Comparison of ENCODE assay signal across 21 cellular contexts in the genomic region with DNA sequence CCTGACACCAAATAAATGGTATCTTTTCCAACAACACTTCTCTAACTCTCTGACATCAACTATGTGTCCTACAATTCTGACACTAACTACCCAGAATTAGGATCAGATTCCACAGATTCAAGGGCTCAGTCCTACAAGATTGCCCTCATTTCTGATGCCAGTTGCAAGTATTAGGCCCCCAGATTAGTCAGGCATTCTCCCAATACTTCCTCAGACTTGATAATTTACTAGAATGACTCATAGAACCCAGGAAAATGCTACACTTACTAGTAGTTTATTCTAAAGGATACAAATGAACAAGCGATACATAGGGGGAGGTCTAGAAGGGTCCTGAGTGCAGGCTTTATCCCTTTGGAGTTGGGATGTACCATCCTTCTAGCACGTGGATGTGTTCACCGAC.
"Had no signal": no experiment of that assay in that cellular context is flagged by ENCODE, and none has a peak within 500 bp of the region (broad histone marks: within the 10 kb centered on the region; RNA-seq: fewer than 3 reads in every experiment).

No MANE protein-coding gene starts in this region.

- H3K4me1 ChIP-seq: parathyroid adenoma, right atrium auricular region had no signal

- ATAC-seq: activated CD8-positive, alpha-beta T cell treated with anti-CD3 and anti-CD28 coated beads for 36 hours; activated naive CD4-positive, alpha-beta T cell treated with anti-CD3 and anti-CD28 coated beads, Interleukin-2, amount 50 U/mL, for 72 hours; activated T-cell treated with anti-CD3 and anti-CD28 coated beads, Interleukin-2, amount 50 U/mL, for 4 hours; body of pancreas; natural killer cell had no signal

- H3K36me3 ChIP-seq: neutrophil, right atrium auricular region had no signal

- H3K4me3 ChIP-seq: body of pancreas, right atrium auricular region, skin epidermis had no signal

- H2AFZ ChIP-seq: parathyroid adenoma had no signal

- H3K27ac ChIP-seq: body of pancreas, neutrophil, parathyroid adenoma, right atrium auricular region, skin epidermis had no signal

- DNase-seq: activated B cell treated with CpG ODN at 0.5 μM for 24 hours; activated CD4-positive, alpha-beta T cell treated with anti-CD3 and anti-CD28 coated beads for 48 hours; activated CD8-positive, alpha-beta T cell treated with anti-CD3 and anti-CD28 coated beads for 36 hours; activated effector memory CD4-positive, alpha-beta T cell treated with anti-CD3 and anti-CD28 coated beads, Interleukin-2, amount 50 U/mL, for 16 hours; activated T-cell treated with anti-CD3 and anti-CD28 coated beads, Interleukin-2, amount 50 U/mL, for 4 hours; amniotic stem cell; body of pancreas; effector memory CD4-positive, alpha-beta T cell; erythroblast; mesendoderm; natural killer cell; stimulated activated CD4-positive, alpha-beta T cell treated with anti-CD3 and anti-CD28 coated beads, Interleukin-4, amount 100 ng/mL, for 4 hours; stimulated activated CD8-positive, alpha-beta memory T cell treated with anti-CD3 and anti-CD28 coated beads, Interleukin-4, amount 100 ng/mL, for 48 hours; stimulated activated naive CD4-positive, alpha-beta T cell treated with Interleukin-2 at 50 U/mL for 16 hours; substantia nigra; SW 1271 had no signal

- H3K79me2 ChIP-seq: parathyroid adenoma had no signal

- H3K27me3 ChIP-seq: body of pancreas, neutrophil, right atrium auricular region had no signal

- H3K9me3 ChIP-seq: body of pancreas, neutrophil, right atrium auricular region had no signal
